Comparison of ENCODE assay signal across 21 cellular contexts in the genomic region with DNA sequence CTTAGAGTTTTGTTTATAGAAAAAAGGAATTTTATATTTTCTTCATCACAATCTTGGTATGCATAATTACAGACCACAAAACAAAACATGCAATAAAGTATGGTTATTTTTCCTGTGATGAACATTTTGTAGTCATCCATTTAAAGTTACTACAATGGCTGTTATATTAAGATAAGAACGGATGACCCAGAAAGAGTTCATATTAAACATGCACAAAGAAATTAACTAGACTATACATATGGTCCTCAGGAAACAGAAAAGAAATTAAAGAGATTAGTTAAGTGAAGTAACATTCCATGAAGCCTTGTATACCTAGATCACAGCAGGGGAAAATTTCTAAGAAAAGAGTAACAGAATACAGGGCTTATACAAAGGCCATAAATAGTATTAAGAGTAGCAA.
"Had no signal": no experiment of that assay in that cellular context is flagged by ENCODE, and none has a peak within 500 bp of the region (broad histone marks: within the 10 kb centered on the region; RNA-seq: fewer than 3 reads in every experiment).

No MANE protein-coding gene starts in this region.

- H3K27me3 ChIP-seq: breast epithelium had no signal

- ATAC-seq: activated T-helper 17 cell treated with anti-CD3 and anti-CD28 coated beads, Interleukin-2, amount 50 U/mL, for 72 hours; T-cell had no signal

- H3K9me3 ChIP-seq: breast epithelium had no signal

- H3K4me1 Mint-ChIP-seq: activated CD4-positive, alpha-beta memory T cell treated with anti-CD3 and anti-CD28 coated beads, Interleukin-2, amount 10 ng/mL, durations not matched to agents 7 days and 5 days; activated CD4-positive, alpha-beta T cell treated with anti-CD3 and anti-CD28 coated beads, Interleukin-2, amount 10 ng/mL, durations not matched to agents 7 days and 5 days; activated naive CD4-positive, alpha-beta T cell treated with anti-CD3 and anti-CD28 coated beads, Interleukin-2, amount 10 ng/mL, durations not matched to agents 7 days and 5 days; activated T-helper 17 cell treated with anti-CD3 and anti-CD28 coated beads, Interleukin-2, amount 50 U/mL, for 72 hours had no signal

- H3K4me1 ChIP-seq: breast epithelium had no signal

- H3K27me3 Mint-ChIP-seq: activated CD4-positive, alpha-beta memory T cell treated with anti-CD3 and anti-CD28 coated beads, Interleukin-2, amount 10 ng/mL, durations not matched to agents 7 days and 5 days; activated CD4-positive, alpha-beta T cell treated with anti-CD3 and anti-CD28 coated beads, Interleukin-2, amount 10 ng/mL, durations not matched to agents 7 days and 5 days; activated naive CD4-positive, alpha-beta T cell treated with anti-CD3 and anti-CD28 coated beads, Interleukin-2, amount 10 ng/mL, durations not matched to agents 7 days and 5 days; activated T-helper 17 cell treated with anti-CD3 and anti-CD28 coated beads, Interleukin-2, amount 50 U/mL, for 72 hours; T-cell had no signal

- H3K9me3 Mint-ChIP-seq: activated CD4-positive, alpha-beta memory T cell treated with anti-CD3 and anti-CD28 coated beads, Interleukin-2, amount 10 ng/mL, durations not matched to agents 7 days and 5 days; activated CD4-positive, alpha-beta T cell treated with anti-CD3 and anti-CD28 coated beads, Interleukin-2, amount 10 ng/mL, durations not matched to agents 7 days and 5 days; activated naive CD4-positive, alpha-beta T cell treated with anti-CD3 and anti-CD28 coated beads, Interleukin-2, amount 10 ng/mL, durations not matched to agents 7 days and 5 days; activated T-helper 17 cell treated with anti-CD3 and anti-CD28 coated beads, Interleukin-2, amount 50 U/mL, for 72 hours; T-cell had no signal

- H3K4me3 Mint-ChIP-seq: activated CD4-positive, alpha-beta memory T cell treated with anti-CD3 and anti-CD28 coated beads, Interleukin-2, amount 10 ng/mL, durations not matched to agents 7 days and 5 days; activated CD4-positive, alpha-beta T cell treated with anti-CD3 and anti-CD28 coated beads, Interleukin-2, amount 10 ng/mL, durations not matched to agents 7 days and 5 days; activated naive CD4-positive, alpha-beta T cell treated with anti-CD3 and anti-CD28 coated beads, Interleukin-2, amount 10 ng/mL, durations not matched to agents 7 days and 5 days; activated T-helper 17 cell treated with anti-CD3 and anti-CD28 coated beads, Interleukin-2, amount 50 U/mL, for 72 hours; T-cell had no signal

- DNase-seq: activated CD4-positive, alpha-beta memory T cell treated with anti-CD3 and anti-CD28 coated beads, Interleukin-2, amount 10 ng/mL, durations not matched to agents 7 days and 5 days; activated CD4-positive, alpha-beta T cell treated with anti-CD3 and anti-CD28 coated beads, Interleukin-2, amount 10 ng/mL, durations not matched to agents 7 days and 5 days; activated CD4-positive, CD25-positive, alpha-beta regulatory T cell; activated gamma-delta T cell treated with Interleukin-2 at 50 U/mL for 16 hours; activated naive CD4-positive, alpha-beta T cell treated with anti-CD3 and anti-CD28 coated beads, Interleukin-2, amount 10 ng/mL, durations not matched to agents 7 days and 5 days; activated T-cell treated with anti-CD3 and anti-CD28 coated beads for 4 hours; activated T-cell treated with anti-CD3 and anti-CD28 coated beads, Interleukin-2, amount 50 U/mL, for 48 hours; caudate nucleus; KG1; NCI-H1048; NCI-H146; NCI-H187 treated with DMSO at 0.1 percent for 48 hours; NCI-H2081 treated with DMSO at 0.1 percent for 48 hours; NCI-H526 treated with DMSO at 0.1 percent for 48 hours; NCI-H82; SIG-M5; T-cell; T-helper 2 cell had no signal

- H3K27ac ChIP-seq: breast epithelium, VCaP had no signal

- H3K27ac Mint-ChIP-seq: activated CD4-positive, alpha-beta memory T cell treated with anti-CD3 and anti-CD28 coated beads, Interleukin-2, amount 10 ng/mL, durations not matched to agents 7 days and 5 days; activated CD4-positive, alpha-beta T cell treated with anti-CD3 and anti-CD28 coated beads, Interleukin-2, amount 10 ng/mL, durations not matched to agents 7 days and 5 days; activated naive CD4-positive, alpha-beta T cell treated with anti-CD3 and anti-CD28 coated beads, Interleukin-2, amount 10 ng/mL, durations not matched to agents 7 days and 5 days; activated T-helper 17 cell treated with anti-CD3 and anti-CD28 coated beads, Interleukin-2, amount 50 U/mL, for 72 hours; T-cell had no signal

- H3K4me3 ChIP-seq: breast epithelium had no signal
